1 cellular context compared by ENCODE assay signal in genomic region chr5:141415272-141415613, GRCh38. TPM values are rescaled to one million over a fixed set of nuclear protein-coding genes. Genes with fewer than 3 reads are reported as not detected.
"Had no signal": no experiment of that assay in that cellular context is flagged by ENCODE, and none has a peak within 500 bp of the region (broad histone marks: within the 10 kb centered on the region; RNA-seq: fewer than 3 reads in every experiment).

No MANE protein-coding gene starts in this region.

RNA-seq across cellular contexts. Expression of gene PCDHGA9, which starts 12.7 kb away (rescaled TPM):
- polyA plus RNA-seq: hepatocyte had no signal
